Comparison of ENCODE assay signal across 24 cellular contexts in the genomic region with DNA sequence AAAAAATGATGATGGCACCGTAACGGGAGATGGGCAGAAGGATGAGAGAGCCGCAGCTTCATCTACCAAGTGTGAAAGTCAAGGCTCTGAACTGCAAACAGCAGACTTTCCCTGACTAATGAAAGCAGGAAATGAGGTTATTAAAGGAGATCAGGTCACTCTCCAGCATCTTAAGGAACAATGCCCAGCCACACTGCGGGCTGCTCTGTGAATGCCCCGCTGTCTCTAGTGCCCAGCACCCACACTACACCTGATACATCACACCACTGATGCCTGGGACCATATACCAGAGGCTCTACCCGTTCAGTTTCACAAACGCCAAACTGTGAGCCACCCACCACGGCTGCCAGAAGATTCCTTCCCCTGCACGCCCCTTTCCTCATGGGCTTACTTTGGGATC.
"Had no signal": no experiment of that assay in that cellular context is flagged by ENCODE, and none has a peak within 500 bp of the region (broad histone marks: within the 10 kb centered on the region; RNA-seq: fewer than 3 reads in every experiment).

No MANE protein-coding gene starts in this region.

- ATAC-seq: activated T-cell treated with anti-CD3 and anti-CD28 coated beads, Interleukin-2, amount 50 U/mL, for 4 hours; foreskin keratinocyte; left colon; stimulated activated memory B cell treated with anti-CD40 and anti-IgM and Interleukin-4, amounts not matched to agents 10 μg/mL and 1 μg/mL and 100 μg/mL, for 72 hours had no signal

- H3K27ac ChIP-seq: adrenal gland, ascending aorta, brain microvascular endothelial cell, foreskin keratinocyte, sigmoid colon, stomach, suprapubic skin, tibial nerve had no signal

- H3K4me3 Mint-ChIP-seq: activated naive CD8-positive, alpha-beta T cell; activated T-cell treated with anti-CD3 and anti-CD28 coated beads, Interleukin-2, amount 50 U/mL, for 4 hours; dendritic cell treated with granulocyte-macrophage colony-stimulating factor and Interleukin-4, amounts not matched to agents 40 ng/mL and 50 ng/mL, for 4 days; memory B cell; nephron progenitor cell; stimulated activated memory B cell treated with anti-CD40 and anti-IgM and Interleukin-4, amounts not matched to agents 10 μg/mL and 1 μg/mL and 100 μg/mL, for 72 hours had no signal

- H3K27ac Mint-ChIP-seq: activated naive CD8-positive, alpha-beta T cell; activated T-helper 2 cell treated with anti-CD3 and anti-CD28 coated beads, Interferon-gamma antibody, Interleukin-2, Interleukin-4, amounts not matched to agents 10 μg/mL and 5 μg/mL and 100 μg/mL, durations not matched to agents 14 hours and 24 hours and 36 hours; dendritic cell treated with granulocyte-macrophage colony-stimulating factor and Interleukin-4, amounts not matched to agents 40 ng/mL and 50 ng/mL, for 4 days; memory B cell; nephron progenitor cell; stimulated activated memory B cell treated with anti-CD40 and anti-IgM and Interleukin-4, amounts not matched to agents 10 μg/mL and 1 μg/mL and 100 μg/mL, for 72 hours had no signal

- H3K36me3 ChIP-seq: adrenal gland, ascending aorta, brain microvascular endothelial cell, sigmoid colon, stomach, suprapubic skin, tibial nerve had no signal

- H3K27me3 ChIP-seq: adrenal gland, ascending aorta, brain microvascular endothelial cell, foreskin keratinocyte, sigmoid colon, stomach, suprapubic skin, tibial nerve had no signal

- H3K4me1 ChIP-seq: adrenal gland, ascending aorta, foreskin keratinocyte, sigmoid colon, suprapubic skin, tibial nerve had no signal

- H3K27me3 Mint-ChIP-seq: activated naive CD8-positive, alpha-beta T cell; dendritic cell treated with granulocyte-macrophage colony-stimulating factor and Interleukin-4, amounts not matched to agents 40 ng/mL and 50 ng/mL, for 4 days; memory B cell had no signal

- H3K9me3 Mint-ChIP-seq: activated T-cell treated with anti-CD3 and anti-CD28 coated beads, Interleukin-2, amount 50 U/mL, for 4 hours; activated T-helper 2 cell treated with anti-CD3 and anti-CD28 coated beads, Interferon-gamma antibody, Interleukin-2, Interleukin-4, amounts not matched to agents 10 μg/mL and 5 μg/mL and 100 μg/mL, durations not matched to agents 14 hours and 24 hours and 36 hours had no signal

- H3K4me1 Mint-ChIP-seq: memory B cell; stimulated activated memory B cell treated with anti-CD40 and anti-IgM and Interleukin-4, amounts not matched to agents 10 μg/mL and 1 μg/mL and 100 μg/mL, for 72 hours had no signal

- H3K4me3 ChIP-seq: adrenal gland, ascending aorta, sigmoid colon, smooth muscle cell, stomach, suprapubic skin, tibial nerve had no signal

- DNase-seq: activated CD8-positive, alpha-beta memory T cell treated with anti-CD3 and anti-CD28 coated beads for 24 hours; activated CD8-positive, alpha-beta memory T cell treated with anti-CD3 and anti-CD28 coated beads, Interleukin-2, amount 50 U/mL, for 4 hours; activated naive CD4-positive, alpha-beta T cell; activated T-cell treated with anti-CD3 and anti-CD28 coated beads, Interleukin-2, amount 50 U/mL, for 4 hours; brain microvascular endothelial cell; caudate nucleus; effector CD8-positive, alpha-beta T cell; foreskin keratinocyte; hippocampal formation; left colon; nephron progenitor cell; sigmoid colon; stimulated activated CD4-positive, alpha-beta T cell treated with anti-CD3 and anti-CD28 coated beads, Interleukin-15, amount 100 ng/mL, for 24 hours; stomach had no signal

- H3K4me2 ChIP-seq: smooth muscle cell had no signal

- H3K9me3 ChIP-seq: adrenal gland, ascending aorta, sigmoid colon, stomach, suprapubic skin had no signal
